ENCODE assay signal across 8 cellular contexts in the genomic region with DNA sequence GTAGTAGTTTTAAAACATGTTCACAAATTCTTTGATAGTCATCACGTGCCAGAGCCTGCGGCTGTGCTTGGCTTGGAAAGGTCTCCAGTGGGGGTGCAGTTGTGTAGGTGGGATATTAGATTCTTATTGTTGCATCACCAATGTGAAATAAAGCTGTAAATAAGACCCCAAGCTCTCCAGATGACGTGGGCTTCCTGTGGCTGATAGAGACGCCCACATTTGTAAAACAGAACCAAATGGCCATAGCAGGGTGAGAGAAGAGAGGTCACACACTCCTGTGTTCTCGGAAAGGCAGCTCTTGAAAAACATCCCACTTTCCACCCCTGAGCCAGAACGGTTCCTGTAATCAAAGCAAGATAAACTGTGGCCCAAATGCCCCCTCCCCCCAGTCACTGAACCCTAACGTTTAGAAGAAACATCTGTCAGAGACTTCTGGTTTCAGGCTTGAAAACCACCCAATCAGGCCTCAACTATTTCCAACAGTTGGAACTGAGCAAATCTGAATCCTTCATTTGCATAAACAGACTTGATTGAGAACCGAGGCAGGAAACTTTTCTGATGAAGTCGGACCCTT.
DNase-seq lines count a peak whose midpoint lies in the region; ATAC-seq lines count a peak whose summit lies in the region.

No MANE protein-coding gene starts in this region.

- H3K4me1 Mint-ChIP-seq in activated naive CD4-positive, alpha-beta T cell treated with anti-CD3 and anti-CD28 coated beads, Interleukin-2, amount 50 U/mL, for 24 hours = peaks cover 32% of the 10 kb centered on the region

- DNase-seq in activated naive CD4-positive, alpha-beta T cell treated with Interleukin-2 at 50 U/mL for 16 hours = peak; percentile 45
- no peak for DNase-seq in activated naive CD4-positive, alpha-beta T cell (lab: John Stamatoyannopoulos, UW)
- peak; percentile 58 for DNase-seq in stimulated activated naive CD8-positive, alpha-beta T cell treated with anti-CD3 and anti-CD28 coated beads, Interleukin-15, Interleukin-2, amounts not matched to agents 100 U/mL and 50 U/mL, for 24 hours
- DNase-seq in OCI-M2 (lab: John Stamatoyannopoulos, UW; ENCODE audit: unreplicated experiment) (no peak), middle frontal gyrus (ENCODE audit: extremely low spot score, low spot score) (no peak), hepatic stellate cell (ENCODE audit: low spot score) (no peak)

- H3K27me3 Mint-ChIP-seq in activated naive CD4-positive, alpha-beta T cell treated with anti-CD3 and anti-CD28 coated beads, Interleukin-2, amount 50 U/mL, for 24 hours = peaks cover 1% of the 10 kb centered on the region

- H3K4me3 Mint-ChIP-seq in activated naive CD4-positive, alpha-beta T cell treated with anti-CD3 and anti-CD28 coated beads, Interleukin-2, amount 50 U/mL, for 24 hours = peak overlapping the region; percentile 42

- ATAC-seq in HG02938 (IDR thresholded peaks at IDR 0.05; ENCODE audit: unreplicated experiment) = peak; percentile 57
- ATAC-seq in stimulated activated naive CD8-positive, alpha-beta T cell treated with anti-CD3 and anti-CD28 coated beads, Interleukin-15, Interleukin-2, amounts not matched to agents 100 U/mL and 50 U/mL, for 24 hours = peak; percentile 73

- H3K27ac Mint-ChIP-seq in activated naive CD4-positive, alpha-beta T cell treated with anti-CD3 and anti-CD28 coated beads, Interleukin-2, amount 50 U/mL, for 24 hours = peak overlapping the region; percentile 88

- no peaks in the 10 kb centered on the region for H3K36me3 Mint-ChIP-seq in activated naive CD4-positive, alpha-beta T cell treated with anti-CD3 and anti-CD28 coated beads, Interleukin-2, amount 50 U/mL, for 24 hours

- H3K9me3 Mint-ChIP-seq in activated naive CD4-positive, alpha-beta T cell treated with anti-CD3 and anti-CD28 coated beads, Interleukin-2, amount 50 U/mL, for 24 hours = no peaks in the 10 kb centered on the region

Comparison
In these comparisons a context has a peak if more than half of its experiments do, and no peak if none do; other contexts are left out.
1. DNase-seq: peak in activated naive CD4-positive, alpha-beta T cell treated with Interleukin-2 at 50 U/mL for 16 hours (single experiment) and stimulated activated naive CD8-positive, alpha-beta T cell treated with anti-CD3 and anti-CD28 coated beads, Interleukin-15, Interleukin-2, amounts not matched to agents 100 U/mL and 50 U/mL, for 24 hours (single experiment); none in activated naive CD4-positive, alpha-beta T cell (0 of 4), OCI-M2 (single experiment), middle frontal gyrus (single experiment) and hepatic stellate cell (single experiment).